8 cellular contexts compared by ENCODE assay signal in genomic region chr11:61972796-61973602, GRCh38. TPM values are rescaled to one million over a fixed set of nuclear protein-coding genes. Genes with fewer than 3 reads are reported as not detected.
A peak's percentile ranks its signal among the peaks of the same experiment; 100 is the strongest.
DNase-seq lines count a peak whose midpoint lies in the region; ATAC-seq and TF ChIP-seq lines count a peak whose summit lies in the region.

No MANE protein-coding gene starts in this region.

- H3K4me2 ChIP-seq in BLaER1 treated with 17β-estradiol and CSF1 and Interleukin-3, amounts not matched to agents 10 nM and 100 nM = peak overlapping the region; percentile 77 to 98 (median 94)

- H3K9ac ChIP-seq in BLaER1 treated with 17β-estradiol and CSF1 and Interleukin-3, amounts not matched to agents 10 nM and 100 nM = peak overlapping the region; percentile 79 to 100 (median 88)

- H3K4me3 ChIP-seq in BLaER1 treated with 17β-estradiol and CSF1 and Interleukin-3, amounts not matched to agents 10 nM and 100 nM = peak overlapping the region in 5 of 10 experiments; percentile 18 to 58 (median 29); a peak in 7 of 20 replicates

- H3K27me3 ChIP-seq in BLaER1 treated with 17β-estradiol and CSF1 and Interleukin-3, amounts not matched to agents 10 nM and 100 nM = peaks cover 0 to 3% (median 0%) of the 10 kb centered on the region in 11 experiments; a peak in 2 of 22 replicates

- H3K36me3 ChIP-seq in BLaER1 treated with 17β-estradiol and CSF1 and Interleukin-3, amounts not matched to agents 10 nM and 100 nM = no peaks in the 10 kb centered on the region

- no peaks in the 10 kb centered on the region for H4K20me1 ChIP-seq in BLaER1 treated with 17β-estradiol and CSF1 and Interleukin-3, amounts not matched to agents 10 nM and 100 nM

- no peaks in the 10 kb centered on the region for H3K9me3 ChIP-seq in BLaER1 treated with 17β-estradiol and CSF1 and Interleukin-3, amounts not matched to agents 10 nM and 100 nM (replicated peaks in 1 of 11)

- POLR2A ChIA-PET in GM10248 (lab: Yijun Ruan, JAX) = no interaction called here

- CTCF ChIA-PET in GM10248 (lab: Yijun Ruan, JAX) = interaction anchor here (0.9 to 4.0 kb wide), 12 partner anchors 8 to 422 kb away, joined by 3 to 18 read pairs (median 6); no protein-coding TSS in a partner anchor

- no peak for TF ChIP-seq CTCF in GM10248 (IDR thresholded peaks at IDR 0.05; ENCODE audit: control extremely low read depth, extremely low read depth, low read depth, missing control alignments)

- H3K4me1 ChIP-seq in BLaER1 treated with 17β-estradiol and CSF1 and Interleukin-3, amounts not matched to agents 10 nM and 100 nM = peaks cover 79 to 95% (median 88%) of the 10 kb centered on the region in 10 experiments

- peak; percentile 86 for DNase-seq in M059J (ENCODE audit: low read depth)
- peak; percentile 56 for DNase-seq in myocyte (ENCODE audit: low read depth)
- no peak for DNase-seq in NCI-H510A treated with DMSO at 0.1 percent for 48 hours (lab: John Stamatoyannopoulos, UW)
- DNase-seq in putamen (ENCODE audit: low spot score) = no peak
- DNase-seq in GM10248 (ENCODE audit: extremely low spot score) = no peak

- peak overlapping the region; percentile 92 to 100 (median 98) for H3K27ac ChIP-seq in BLaER1 treated with 17β-estradiol and CSF1 and Interleukin-3, amounts not matched to agents 10 nM and 100 nM
- peak overlapping the region; percentile 99 for H3K27ac ChIP-seq in cingulate gyrus (ENCODE audit: low read depth, low read length)

- ATAC-seq in HG03342 (IDR thresholded peaks at IDR 0.05; ENCODE audit: unreplicated experiment) = no peak

RNA-seq across cellular contexts. Expression of gene FTH1, which starts 5.6 kb away (rescaled TPM):
- total RNA-seq in M059J (2014; rRNA removed; shearing (Covaris generic)) = 645 and 948 TPM in 2 replicates
- total RNA-seq in myocyte = 436 and 518 TPM in 2 replicates
- 11,787 TPM for polyA plus RNA-seq in myocyte (2012)

RNA-seq across cellular contexts. Expression of gene BEST1, which starts 22.8 kb away (rescaled TPM):
- total RNA-seq in M059J (2014; rRNA removed; shearing (Covaris generic)) = 0.05 and 0.96 TPM in 2 replicates
- total RNA-seq in myocyte = 1.7 and 1.8 TPM in 2 replicates
- polyA plus RNA-seq in myocyte (2012) = 6.8 TPM

RNA-seq across cellular contexts. Expression of gene RAB3IL1, which starts 55.6 kb away (rescaled TPM):
- 0.12 and 1.4 TPM in 2 replicates for total RNA-seq in M059J (2014; rRNA removed; shearing (Covaris generic))
- 3.0 and 4.3 TPM in 2 replicates for total RNA-seq in myocyte
- 8.1 TPM for polyA plus RNA-seq in myocyte (2012)

Comparison
In these comparisons a context has a peak if more than half of its experiments do, and no peak if none do; other contexts are left out.
1. DNase-seq: peak in M059J (single experiment) and myocyte (single experiment); none in NCI-H510A treated with DMSO at 0.1 percent for 48 hours (single experiment), putamen (single experiment) and GM10248 (single experiment).